ENCODE assay signal across 8 cellular contexts in genomic region chr11:70270104-70270876, GRCh38. TPM values are rescaled to one million over a fixed set of nuclear protein-coding genes. Genes with fewer than 3 reads are reported as not detected.
A peak's percentile ranks its signal among the peaks of the same experiment; 100 is the strongest.
DNase-seq lines count a peak whose midpoint lies in the region; ATAC-seq, FAIRE-seq and TF ChIP-seq lines count a peak whose summit lies in the region.

Gene PPFIA1 (plus strand): TSS chr11:70270690. CDS start chr11:70272173, 1,483 bp downstream.

- no peaks in the 10 kb centered on the region for H3K9me2 ChIP-seq in SU-DHL-6 (replicated peaks; ENCODE audit: insufficient read depth, low read length)

- peak within 1 kb of the TSS; percentile 81 for H2AFZ ChIP-seq in SU-DHL-6 (ENCODE audit: low read depth, low read length, severe bottlenecking)

- H3K9ac ChIP-seq in SU-DHL-6 (ENCODE audit: low read length) = peak within 1 kb of the TSS; percentile 77

- TF ChIP-seq CTCF in GM12874 (IDR thresholded peaks at IDR 0.05; ENCODE audit: insufficient read depth, low read depth, low read length) (0 out of 2 replicates have a peak, but pooled peaks have one; percentile 23), SU-DHL-6 (IDR thresholded peaks at IDR 0.05; ENCODE audit: insufficient read depth, low read length, poor library complexity, severe bottlenecking) (no peak), pancreas (IDR thresholded peaks at IDR 0.05) (no peak), thyroid gland (IDR thresholded peaks at IDR 0.05) (no peak)

- intact Hi-C loops in Right ventricle myocardium superior (cut with DNase I) = no loop called here
- intact Hi-C loops in pancreas (cut with DNase I) = no loop called here
- intact Hi-C loops in thyroid gland (cut with DNase I) = loop anchor here (5.0 kb wide), 1 partner anchor 52 kb away; no protein-coding TSS in a partner anchor

- H4K20me1 ChIP-seq in SU-DHL-6 (ENCODE audit: low read depth, low read length) = no peaks in the 10 kb centered on the region

- H3K27me3 Mint-ChIP-seq in activated naive CD8-positive, alpha-beta T cell treated with anti-CD3 and anti-CD28 coated beads, Interleukin-2, amount 10 ng/mL, durations not matched to agents 7 days and 5 days = peaks cover 17% of the 10 kb centered on the region

- H3K9me3 ChIP-seq in SU-DHL-6 (ENCODE audit: insufficient read depth, low read length) (no peaks in the 10 kb centered on the region), pancreas (no peaks in the 10 kb centered on the region), thyroid gland (no peaks in the 10 kb centered on the region)

- peak within 1 kb of the TSS; percentile 91 for H3K4me3 Mint-ChIP-seq in activated naive CD8-positive, alpha-beta T cell treated with anti-CD3 and anti-CD28 coated beads, Interleukin-2, amount 10 ng/mL, durations not matched to agents 7 days and 5 days

- H3K27ac ChIP-seq in SU-DHL-6 (ENCODE audit: low read depth, low read length) (peak within 1 kb of the TSS; percentile 25; the same call in 1 of the 2 replicates), pancreas (peak within 1 kb of the TSS; percentile 75 to 86 (median 82)), thyroid gland (peak within 1 kb of the TSS; percentile 66 to 94 (median 86))

- DNase-seq in NCI-H128 (lab: John Stamatoyannopoulos, UW; ENCODE audit: unreplicated experiment) (peak; percentile 91), Right ventricle myocardium superior (peak; percentile 97), pancreas (peak; percentile 95 to 99 (median 97)), thyroid gland (peak; percentile 97)
- DNase-seq in activated naive CD8-positive, alpha-beta T cell treated with anti-CD3 and anti-CD28 coated beads, Interleukin-2, amount 10 ng/mL, durations not matched to agents 7 days and 5 days = peak; percentile 97

- peaks cover 12% of the 10 kb centered on the region; the same call in 1 of the 2 replicates for H3K36me3 ChIP-seq in SU-DHL-6 (ENCODE audit: low read length)
- H3K36me3 ChIP-seq in pancreas = peaks cover 0 to 10% (median 0%) of the 10 kb centered on the region in 3 donors
- H3K36me3 ChIP-seq in thyroid gland = peaks cover 7 to 16% of the 10 kb centered on the region in 2 donors

- ATAC-seq in HG02759 (IDR thresholded peaks at IDR 0.05; ENCODE audit: unreplicated experiment) (peak; percentile 96), Right ventricle myocardium superior (ENCODE audit: poor library complexity) (peak; percentile 99), pancreas (peak; percentile 97 to 99 (median 97))
- ATAC-seq in activated naive CD8-positive, alpha-beta T cell treated with anti-CD3 and anti-CD28 coated beads, Interleukin-2, amount 10 ng/mL, durations not matched to agents 7 days and 5 days (ENCODE audit: low read depth) = peak; percentile 96

- H3K4me2 ChIP-seq in SU-DHL-6 (ENCODE audit: low read depth, low read length, poor library complexity, severe bottlenecking) = peak within 1 kb of the TSS; percentile 66

- peak; percentile 95 to 98 for TF ChIP-seq POLR2A in thyroid gland (IDR thresholded peaks at IDR 0.05)

- H3K27ac Mint-ChIP-seq in activated naive CD8-positive, alpha-beta T cell treated with anti-CD3 and anti-CD28 coated beads, Interleukin-2, amount 10 ng/mL, durations not matched to agents 7 days and 5 days = peak within 1 kb of the TSS; percentile 76

- FAIRE-seq in pancreas (lab: Jason Lieb, UNC) = no peak

- H3K4me1 Mint-ChIP-seq in activated naive CD8-positive, alpha-beta T cell treated with anti-CD3 and anti-CD28 coated beads, Interleukin-2, amount 10 ng/mL, durations not matched to agents 7 days and 5 days = peaks cover 26% of the 10 kb centered on the region

- H3K79me2 ChIP-seq in SU-DHL-6 (ENCODE audit: insufficient read depth, low read length) = peaks cover 33% of the 10 kb centered on the region

- no peaks in the 10 kb centered on the region for H3F3A ChIP-seq in SU-DHL-6 (ENCODE audit: insufficient read depth)

- H3K4me1 ChIP-seq in pancreas (peaks cover 3 to 11% (median 6%) of the 10 kb centered on the region in 3 donors), thyroid gland (peaks cover 10 to 11% of the 10 kb centered on the region in 2 donors)

- H3K27me3 ChIP-seq in SU-DHL-6 (ENCODE audit: low read length) (no peaks in the 10 kb centered on the region), pancreas (no peaks in the 10 kb centered on the region), thyroid gland (no peaks in the 10 kb centered on the region)

- POLR2A ChIA-PET in activated naive CD8-positive, alpha-beta T cell treated with anti-CD3 and anti-CD28 coated beads, Interleukin-2, amount 10 ng/mL, durations not matched to agents 7 days and 5 days (lab: Charles Lee) = interaction anchor here (1.2 to 1.9 kb wide), 2 partner anchors 66 to 67 kb away, joined by 6 to 7 read pairs; partner anchors contain the start of gene FADD

- peaks cover 15% of the 10 kb centered on the region for H3K36me3 Mint-ChIP-seq in activated naive CD8-positive, alpha-beta T cell treated with anti-CD3 and anti-CD28 coated beads, Interleukin-2, amount 10 ng/mL, durations not matched to agents 7 days and 5 days

- H3K4me3 ChIP-seq in SU-DHL-6 (ENCODE audit: insufficient read depth, low read length, poor library complexity, severe bottlenecking) (peak within 1 kb of the TSS; percentile 81), pancreas (peak within 1 kb of the TSS; percentile 72 to 94 (median 88)), thyroid gland (replicated peaks in 1 of 3) (peak within 1 kb of the TSS; percentile 86 to 95 (median 88))

- H3K9me3 Mint-ChIP-seq in activated naive CD8-positive, alpha-beta T cell treated with anti-CD3 and anti-CD28 coated beads, Interleukin-2, amount 10 ng/mL, durations not matched to agents 7 days and 5 days = no peaks in the 10 kb centered on the region

- 0% methylated on average over 56 to 99 of the region's 99 CpGs for WGBS in pancreas, 2 donors
- WGBS in thyroid gland, 2 donors = 1% methylated on average over 35 to 36 of the region's 99 CpGs

RNA-seq across cellular contexts. Expression of gene PPFIA1, which starts in this region (rescaled TPM):
- 10 to 100 TPM; 40.1 to 40.3 TPM for total RNA-seq in activated naive CD8-positive, alpha-beta T cell treated with anti-CD3 and anti-CD28 coated beads, Interleukin-2, amount 10 ng/mL, durations not matched to agents 7 days and 5 days
- total RNA-seq in Right ventricle myocardium superior (41.8 TPM), pancreas (10 to 100 TPM; 14.9 to 28.7 (median 21.1) TPM), thyroid gland (10 to 100 TPM; 50.9 to 57.9 (median 54.6) TPM)
- 10 to 100 TPM; 18.3 to 24.9 TPM for polyA plus RNA-seq in pancreas

Comparison
In these comparisons a context has a peak if more than half of its experiments do, and no peak if none do; other contexts are left out.
1. Peak in every context shown above with its lines: DNase-seq, ATAC-seq, H3K4me3 ChIP-seq and H3K27ac ChIP-seq.
2. H3K27ac ChIP-seq: peak in every context shown above with its lines; median percentile 86 in thyroid gland; 82 in pancreas; 25 in SU-DHL-6.